14 cellular contexts compared by ENCODE assay signal in the genomic region with DNA sequence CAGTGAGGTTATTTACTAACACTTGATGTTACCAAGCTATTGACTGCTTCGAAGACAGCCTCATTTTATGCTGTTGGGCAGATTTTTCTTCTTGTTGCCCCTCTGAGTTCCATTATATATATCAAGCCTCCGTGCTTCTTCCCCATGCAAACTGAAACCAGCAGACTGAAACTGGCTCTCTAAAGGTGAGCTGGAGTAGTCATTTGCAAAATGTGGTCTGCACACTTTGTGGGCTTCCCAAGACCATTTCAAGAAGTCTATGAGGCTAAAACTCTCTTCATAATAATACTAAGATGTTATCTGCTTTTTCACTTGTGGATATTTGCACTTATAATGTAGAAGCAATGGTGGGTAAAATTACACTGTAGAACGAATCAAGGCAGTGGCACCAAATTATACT. TPM values are rescaled to one million over a fixed set of nuclear protein-coding genes. Genes with fewer than 3 reads are reported as not detected.
DNase-seq lines count a peak whose midpoint lies in the region; ATAC-seq and TF ChIP-seq lines count a peak whose summit lies in the region.
"Had no signal": no experiment of that assay in that cellular context is flagged by ENCODE, and none has a peak within 500 bp of the region (broad histone marks: within the 10 kb centered on the region; RNA-seq: fewer than 3 reads in every experiment).

No MANE protein-coding gene starts in this region.

- DNase-seq in GM12865 (ENCODE audit: low read depth) = peak; percentile 75
- no peak for DNase-seq in prostate gland (ENCODE audit: low spot score)
- DNase-seq in substantia nigra (lab: John Stamatoyannopoulos, UW) = no peak
- no peak for DNase-seq in AG20443 (ENCODE audit: low spot score)
- DNase-seq: activated gamma-delta T cell, kidney, NCI-H446 treated with DMSO at 0.1 percent for 48 hours had no signal

- H3K36me3 ChIP-seq in gastroesophageal sphincter (peaks cover 7 to 65% of the 10 kb centered on the region in 2 donors), prostate gland (no peaks in the 10 kb centered on the region)

- ATAC-seq in GM19324 (IDR thresholded peaks at IDR 0.05; ENCODE audit: low FRiP score, unreplicated experiment) = peak; percentile 82
- ATAC-seq in HG02610 (IDR thresholded peaks at IDR 0.05; ENCODE audit: unreplicated experiment) = peak; percentile 99
- peak; percentile 93 for ATAC-seq in HG03354 (IDR thresholded peaks at IDR 0.05; ENCODE audit: poor library complexity, severe bottlenecking, unreplicated experiment)
- ATAC-seq in gastroesophageal sphincter = no peak
- ATAC-seq: natural killer cell treated with Interleukin-12 subunit alpha and Interleukin-12 subunit beta and Interleukin-15 and Interleukin-18, amount 100 ng/mL, for 72 hours; WTC11 had no signal

- intact Hi-C loops in prostate gland (cut with DNase I) = no loop called here

- no peak for TF ChIP-seq CTCF in GM12865 (IDR thresholded peaks at IDR 0.05; ENCODE audit: insufficient read depth, low read depth, low read length, missing control alignments)
- no peak for TF ChIP-seq CTCF in gastroesophageal sphincter (IDR thresholded peaks at IDR 0.05)
- TF ChIP-seq CTCF in prostate gland (IDR thresholded peaks at IDR 0.05) = no peak

- no peak for TF ChIP-seq POLR2A in gastroesophageal sphincter (IDR thresholded peaks at IDR 0.05)
- TF ChIP-seq POLR2A in prostate gland (IDR thresholded peaks at IDR 0.05) = no peak

- WGBS in gastroesophageal sphincter (ENCODE audit: low coverage in 1 of 2), 2 donors = 90 to 98% methylated on average over 3 of the region's 3 CpGs
- 98% methylated on average over 3 of the region's 3 CpGs for WGBS in prostate gland

- H3K27ac ChIP-seq in gastroesophageal sphincter (no peak overlapping the region), prostate gland (no peak overlapping the region), substantia nigra (ENCODE audit: low read depth, low read length, poor library complexity, severe bottlenecking) (no peak overlapping the region)
- H3K27ac ChIP-seq: skin epidermis had no signal

- H3K27me3 ChIP-seq in gastroesophageal sphincter (no peaks in the 10 kb centered on the region), prostate gland (replicated peaks; ENCODE audit: insufficient read depth) (no peaks in the 10 kb centered on the region)

- H3K4me3 ChIP-seq in GM12865 (ENCODE audit: low read depth, low read length) (no peak overlapping the region), gastroesophageal sphincter (no peak overlapping the region), prostate gland (no peak overlapping the region)
- H3K4me3 ChIP-seq: skin epidermis had no signal

- H3K4me1 ChIP-seq in gastroesophageal sphincter (no peaks in the 10 kb centered on the region), prostate gland (replicated peaks) (peaks cover 8% of the 10 kb centered on the region)

- H3K9me3 ChIP-seq in gastroesophageal sphincter (no peaks in the 10 kb centered on the region), prostate gland (no peaks in the 10 kb centered on the region)

- no peak for TF ChIP-seq EP300 in gastroesophageal sphincter (IDR thresholded peaks at IDR 0.05)

RNA-seq across cellular contexts. Expression of gene SLC36A1, which starts 13.9 kb away (rescaled TPM):
- total RNA-seq in gastroesophageal sphincter (10 to 100 TPM in 1 of 4 donors, 1 to 10 TPM in 3; 7.0 to 14.0 (median 8.5) TPM), prostate gland (10 to 100 TPM in 1 of 2 donors, 1 to 10 TPM in 1; 7.7 to 37.7 TPM)
